9 cellular contexts compared by ENCODE assay signal in the genomic region with DNA sequence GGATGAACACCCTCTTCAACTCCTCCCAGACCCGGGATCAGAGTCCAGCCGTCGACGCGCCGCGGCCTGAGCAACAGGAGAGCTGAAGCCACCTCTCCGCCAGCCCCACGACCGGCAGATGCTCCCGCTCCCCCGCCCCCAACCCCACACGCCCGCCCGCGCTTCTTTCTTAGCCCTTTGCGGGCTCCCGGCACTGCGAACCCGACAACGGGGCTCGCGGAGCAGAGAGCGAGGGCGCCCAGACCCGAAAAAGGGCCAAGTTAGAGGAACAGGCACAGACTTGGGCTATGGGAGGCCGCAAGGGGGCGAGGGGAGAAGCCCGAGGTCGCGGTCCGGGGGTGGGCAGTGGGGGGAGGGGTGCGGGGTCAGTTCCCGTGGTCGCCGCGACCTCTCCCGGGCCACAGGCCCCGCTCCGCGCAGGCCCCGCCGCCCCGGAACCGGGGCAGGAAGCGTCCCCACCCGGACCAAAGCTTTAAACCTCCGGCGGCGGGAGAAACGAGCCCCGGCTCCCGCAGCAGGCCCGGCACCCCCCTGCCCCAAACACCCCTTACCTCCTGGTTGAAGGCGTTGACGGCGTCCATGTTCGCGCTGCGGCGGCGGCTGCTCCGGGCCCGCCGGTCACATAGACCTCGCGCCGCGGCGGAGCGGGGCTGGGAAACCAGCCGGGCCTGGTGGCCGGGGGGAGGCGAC. TPM values are rescaled to one million over a fixed set of nuclear protein-coding genes. Genes with fewer than 3 reads are reported as not detected.
DNase-seq lines count a peak whose midpoint lies in the region; ATAC-seq, FAIRE-seq and TF ChIP-seq lines count a peak whose summit lies in the region.
"Had no signal": no experiment of that assay in that cellular context is flagged by ENCODE, and none has a peak within 500 bp of the region (broad histone marks: within the 10 kb centered on the region; RNA-seq: fewer than 3 reads in every experiment).

No MANE protein-coding gene starts in this region.

- ATAC-seq in GM19324 (IDR thresholded peaks at IDR 0.05; ENCODE audit: low FRiP score, unreplicated experiment) (peak; percentile 6), HG03439 (IDR thresholded peaks at IDR 0.05; ENCODE audit: unreplicated experiment) (peak; percentile 27), GM12878 (peak; percentile 45)

- H3K4me2 ChIP-seq in GM12878 (ENCODE audit: control insufficient read depth, insufficient read depth), result peak overlapping the region; percentile 88; the same call in 1 of the 2 replicates

- H3K27me3 Mint-ChIP-seq in T-helper 2 cell treated with Interferon-gamma antibody and Interleukin-4, amounts not matched to agents 5 μg/mL and 100 μg/mL, for 36 hours (ENCODE audit: low read depth), result no peaks in the 10 kb centered on the region

- H3K36me3 ChIP-seq in BJ (ENCODE audit: control insufficient read depth, insufficient read depth, low read length), result no peaks in the 10 kb centered on the region
- peaks cover 1 to 2% of the 10 kb centered on the region in 2 experiments; a peak in 2 of 4 replicates for H3K36me3 ChIP-seq in GM12878 (ENCODE audit: control insufficient read depth in 2 of 2, insufficient read depth in 2 of 2, low read length in 1 of 2)

- POLR2A ChIA-PET in BJ (lab: Charles Lee), result no interaction called here
- POLR2A ChIA-PET in GM12878 (lab: Charles Lee), result no interaction called here

- no peak for FAIRE-seq in GM12878 (lab: Jason Lieb, UNC)
- FAIRE-seq in H54 (lab: Jason Lieb, UNC), result no peak
- FAIRE-seq: TTC549 had no signal

- WGBS in GM12878 (ENCODE audit: insufficient coverage, insufficient replicate concordance, low lambda C conversion rate, missing lambda C conversion rate), result under 1% methylated on average over 43 of the region's 74 CpGs

- peak overlapping the region; percentile 90 for H3K4me3 Mint-ChIP-seq in T-helper 2 cell treated with Interferon-gamma antibody and Interleukin-4, amounts not matched to agents 5 μg/mL and 100 μg/mL, for 36 hours

- peaks cover 9% of the 10 kb centered on the region for H3K36me3 Mint-ChIP-seq in T-helper 2 cell treated with Interferon-gamma antibody and Interleukin-4, amounts not matched to agents 5 μg/mL and 100 μg/mL, for 36 hours (ENCODE audit: low read depth)

- peaks cover 6% of the 10 kb centered on the region; the same call in 1 of the 2 replicates for H4K20me1 ChIP-seq in GM12878 (ENCODE audit: control insufficient read depth, insufficient read depth)

- H3K9me3 Mint-ChIP-seq in T-helper 2 cell treated with Interferon-gamma antibody and Interleukin-4, amounts not matched to agents 5 μg/mL and 100 μg/mL, for 36 hours, result no peaks in the 10 kb centered on the region

- DNase-seq in BJ (ENCODE audit: low read depth), result no peak
- peak; percentile 41 for DNase-seq in T-helper 2 cell treated with Interferon-gamma antibody and Interleukin-4, amounts not matched to agents 5 μg/mL and 100 μg/mL, for 36 hours (ENCODE audit: low spot score)
- DNase-seq in GM12878 (ENCODE audit: low read depth, low spot score), result no peak
- peak; percentile 54 for DNase-seq in iPS-NIHi7 (ENCODE audit: extremely low spot score)
- peak; percentile 19 to 33 for DNase-seq in stimulated activated CD4-positive, alpha-beta T cell treated with anti-CD3 and anti-CD28 coated beads, Interleukin-15, amount 100 ng/mL, for 1 hour (ENCODE audit: low read depth in 1 of 2, low spot score in 1 of 2)
- DNase-seq in H54 (ENCODE audit: insufficient read length, low spot score), result no peak

- RAD21 ChIA-PET in GM12878 (lab: Charles Lee; ENCODE audit: unreplicated experiment), result no interaction called here

- H3K27ac Mint-ChIP-seq in T-helper 2 cell treated with Interferon-gamma antibody and Interleukin-4, amounts not matched to agents 5 μg/mL and 100 μg/mL, for 36 hours, result peak overlapping the region; percentile 75

- TF ChIP-seq POLR2A in GM12878 (IDR thresholded peaks at IDR 0.05; ENCODE audit: low read depth, low read length) (no peak), H54 (IDR thresholded peaks at IDR 0.05; ENCODE audit: low read depth, low read length) (no peak)

- no peak for TF ChIP-seq RAD21 in GM12878 (IDR thresholded peaks at IDR 0.05; ENCODE audit: insufficient read depth, low read depth, low read length)

- BruUV-seq in GM12878 (replicated peaks; lab: Mats Ljungman, UMichigan), result no TSS peak

- H3K4me1 ChIP-seq in GM12878 (ENCODE audit: control insufficient read depth, insufficient read depth, low read length), result peaks cover 24% of the 10 kb centered on the region

- intact Hi-C loops in GM12878 (cut with micrococcal nuclease; ENCODE audit: unreplicated experiment), result no loop called here

- H3K4me3 ChIP-seq in BJ (ENCODE audit: low read depth, low read length) (peak overlapping the region; percentile 72), GM12878 (peak overlapping the region; percentile 94)

- CTCF ChIA-PET in BJ (lab: Yijun Ruan, JAX), result no interaction called here
- CTCF ChIA-PET in GM12878 (lab: Yijun Ruan, JAX), result no interaction called here

- TF ChIP-seq EP300 in GM12878 (IDR thresholded peaks at IDR 0.05; ENCODE audit: borderline replicate concordance in 1 of 2, control insufficient read depth in 1 of 2, low read depth in 2 of 2, low read length in 2 of 2), result no peak

- SMC1A ChIA-PET in GM12878 (lab: Charles Lee; ENCODE audit: uncharacterized antibody, unreplicated experiment), result interaction anchor here (1.0 kb wide), 1 partner anchor 41 kb away, joined by 3 read pairs; no protein-coding TSS in a partner anchor

- H3K79me2 ChIP-seq in GM12878 (ENCODE audit: control insufficient read depth, insufficient read depth, low read length), result peaks cover 64% of the 10 kb centered on the region

- H2AFZ ChIP-seq in GM12878 (ENCODE audit: control insufficient read depth, low read depth, low read length), result peak overlapping the region; percentile 62

- H3K9me3 ChIP-seq in GM12878 (replicated peaks; ENCODE audit: control insufficient read depth, insufficient read depth, low read length), result no peaks in the 10 kb centered on the region; the same call in 2 of the 3 replicates

- TF ChIP-seq CTCF in BJ (IDR thresholded peaks at IDR 0.05; ENCODE audit: insufficient read depth, low read depth, low read length) (peak; percentile 17; the same call in 1 of the 2 replicates), GM12878 (IDR thresholded peaks at IDR 0.05 in 2 of 3, conservative IDR thresholded peaks at IDR 0.05 in 1 of 3; ENCODE audit: control insufficient read depth in 2 of 3, extremely low read depth in 1 of 3, insufficient read depth in 1 of 3, low read depth in 3 of 3, low read length in 3 of 3) (peak in 2 of 3 experiments; percentile 1 to 32; a peak in 1 of 6 replicates)

- in situ Hi-C loops in GM12878 (cut with MboI), result no loop called here

- peak overlapping the region; percentile 83 for H3K9ac ChIP-seq in GM12878 (ENCODE audit: control insufficient read depth, insufficient read depth, low read length)

- peak overlapping the region; percentile 77 for H3K27ac ChIP-seq in GM12878 (ENCODE audit: control insufficient read depth, insufficient read depth)

- H3K27me3 ChIP-seq in BJ (ENCODE audit: control insufficient read depth, insufficient read depth, low read length), result no peaks in the 10 kb centered on the region
- no peaks in the 10 kb centered on the region for H3K27me3 ChIP-seq in GM12878 (replicated peaks in 1 of 2; ENCODE audit: control insufficient read depth in 2 of 2, insufficient read depth in 2 of 2, low read length in 1 of 2)

- peaks cover 4% of the 10 kb centered on the region for H3K4me1 Mint-ChIP-seq in T-helper 2 cell treated with Interferon-gamma antibody and Interleukin-4, amounts not matched to agents 5 μg/mL and 100 μg/mL, for 36 hours (ENCODE audit: low read depth)

TF ChIP-seq in GM12878, 131 proteins besides CTCF, POLR2A, EP300 and RAD21 (continues in another document):
- TF ChIP-seq NBN (IDR thresholded peaks at IDR 0.05) (0 out of 2 replicates have a peak, but pooled peaks have one; percentile 24), ZNF622 (IDR thresholded peaks at IDR 0.05) (no peak)
- TF ChIP-seq, protein P1, sequence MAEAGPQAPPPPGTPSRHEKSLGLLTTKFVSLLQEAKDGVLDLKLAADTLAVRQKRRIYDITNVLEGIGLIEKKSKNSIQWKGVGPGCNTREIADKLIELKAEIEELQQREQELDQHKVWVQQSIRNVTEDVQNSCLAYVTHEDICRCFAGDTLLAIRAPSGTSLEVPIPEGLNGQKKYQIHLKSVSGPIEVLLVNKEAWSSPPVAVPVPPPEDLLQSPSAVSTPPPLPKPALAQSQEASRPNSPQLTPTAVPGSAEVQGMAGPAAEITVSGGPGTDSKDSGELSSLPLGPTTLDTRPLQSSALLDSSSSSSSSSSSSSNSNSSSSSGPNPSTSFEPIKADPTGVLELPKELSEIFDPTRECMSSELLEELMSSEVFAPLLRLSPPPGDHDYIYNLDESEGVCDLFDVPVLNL (IDR thresholded peaks at IDR 0.05; ENCODE audit: low read depth, low read length), result peak; percentile 27; the same call in 1 of the 2 replicates

RNA-seq across cellular contexts. Expression of gene SCAF4, which starts 0.7 kb away (rescaled TPM):
- polyA plus RNA-seq in BJ (2011; rRNA removed) (4.1 and 4.8 TPM in 2 replicates), GM12878 (2011; rRNA removed) (14.5 TPM in 2 replicates), GM12878 (2014; fragmentation: Illumina TruSeq; extraction: Trizol) (34.7 and 39.1 TPM in 2 replicates), GM12878 (2014; fragmentation: Nextera tagmentation; extraction: Ambion mirVana) (1 to 10 TPM; 4.3 to 4.6 TPM), GM12878 (2014; rRNA removed) (17.4 and 22.8 TPM in 2 replicates), GM12878 (2016; fragmentation: Nextera tagmentation; extraction: Ambion mirVana) (10 to 100 TPM; 39.7 to 42.3 TPM)
- 7.5 and 11.1 TPM in 2 replicates for polyA minus RNA-seq in BJ (2011; rRNA and poly(A)+ RNA removed)
- total RNA-seq in GM12878 (2013; cell fraction: nucleolus; rRNA removed), result 82.4 and 89.4 TPM in 2 replicates
- total RNA-seq in GM12878 (2014; rRNA removed) (7.8 and 12.0 TPM in 2 replicates), GM12878 (2014; rRNA removed; fragmentation: Illumina TruSeq; extraction: Trizol) (11.2 and 12.0 TPM in 2 replicates), GM12878 (2021) (44.8 and 49.3 TPM in 2 replicates)
- polyA plus RNA-seq in GM12878 (2011; ENCODE audit: low read depth), result 14.9 TPM
- polyA plus RNA-seq in GM12878 (2011; cell fraction: cytosol; rRNA removed), result 10.0 and 15.1 TPM in 2 replicates
- 44.6 and 54.9 TPM in 2 replicates for polyA plus RNA-seq in GM12878 (2011; cell fraction: nucleus; rRNA removed)
- 19.6 and 23.9 TPM in 2 replicates for polyA plus RNA-seq in GM12878 (2012)
- polyA minus RNA-seq in GM12878 (2011; rRNA and poly(A)+ RNA removed), result 24.1 and 27.7 TPM in 2 replicates
- polyA minus RNA-seq in GM12878 (2011; cell fraction: cytosol; rRNA and poly(A)+ RNA removed), result 10.6 and 10.8 TPM in 2 replicates
- 43.5 and 72.9 TPM in 2 replicates for polyA minus RNA-seq in GM12878 (2011; cell fraction: nucleus; rRNA and poly(A)+ RNA removed)

Comparison
In these comparisons a context has a peak if more than half of its experiments do, and no peak if none do; other contexts are left out.
1. DNase-seq: peak in T-helper 2 cell treated with Interferon-gamma antibody and Interleukin-4, amounts not matched to agents 5 μg/mL and 100 μg/mL, for 36 hours (single experiment), iPS-NIHi7 (single experiment) and stimulated activated CD4-positive, alpha-beta T cell treated with anti-CD3 and anti-CD28 coated beads, Interleukin-15, amount 100 ng/mL, for 1 hour (2 of 2); none in BJ (single experiment), GM12878 (single experiment) and H54 (single experiment).
2. Peak in every context shown above with its lines, with median percentiles within 50 percentile points of each other: ATAC-seq.